Comparison of ENCODE assay signal across 1 cellular context in genomic region chr17:80454557-80455327, GRCh38.
A peak's percentile ranks its signal among the peaks of the same experiment; 100 is the strongest.
TF ChIP-seq lines count a peak whose summit lies in the region.

No MANE protein-coding gene starts in this region.

TF ChIP-seq in SK-N-SH, 30 proteins besides CTCF, POLR2A, EP300 and RAD21 (continued from another document):
- TF ChIP-seq POLR2AphosphoS5 (IDR thresholded peaks at IDR 0.05; ENCODE audit: low read depth, low read length) (peak; percentile 91), PBX3 (IDR thresholded peaks at IDR 0.05) (peak; percentile 4; the same call in 1 of the 2 replicates), FOXJ3 (CRISPR knock-in tag; IDR thresholded peaks at IDR 0.05) (0 out of 2 replicates have a peak, but pooled peaks have one; percentile 4), MAX (IDR thresholded peaks at IDR 0.05; ENCODE audit: low read depth) (peak; percentile 97), EZH2phosphoT487 (IDR thresholded peaks at IDR 0.05; ENCODE audit: borderline replicate concordance, low read depth) (no peak), GABPA (IDR thresholded peaks at IDR 0.05; ENCODE audit: low read depth) (peak; percentile 88), YY1 (IDR thresholded peaks at IDR 0.05; ENCODE audit: low read depth) (peak; percentile 11; the same call in 1 of the 2 replicates), MXI1 (IDR thresholded peaks at IDR 0.05; ENCODE audit: low read depth, low read length) (peak; percentile 89), JUND (IDR thresholded peaks at IDR 0.05) (no peak)
- TF ChIP-seq, protein P1, sequence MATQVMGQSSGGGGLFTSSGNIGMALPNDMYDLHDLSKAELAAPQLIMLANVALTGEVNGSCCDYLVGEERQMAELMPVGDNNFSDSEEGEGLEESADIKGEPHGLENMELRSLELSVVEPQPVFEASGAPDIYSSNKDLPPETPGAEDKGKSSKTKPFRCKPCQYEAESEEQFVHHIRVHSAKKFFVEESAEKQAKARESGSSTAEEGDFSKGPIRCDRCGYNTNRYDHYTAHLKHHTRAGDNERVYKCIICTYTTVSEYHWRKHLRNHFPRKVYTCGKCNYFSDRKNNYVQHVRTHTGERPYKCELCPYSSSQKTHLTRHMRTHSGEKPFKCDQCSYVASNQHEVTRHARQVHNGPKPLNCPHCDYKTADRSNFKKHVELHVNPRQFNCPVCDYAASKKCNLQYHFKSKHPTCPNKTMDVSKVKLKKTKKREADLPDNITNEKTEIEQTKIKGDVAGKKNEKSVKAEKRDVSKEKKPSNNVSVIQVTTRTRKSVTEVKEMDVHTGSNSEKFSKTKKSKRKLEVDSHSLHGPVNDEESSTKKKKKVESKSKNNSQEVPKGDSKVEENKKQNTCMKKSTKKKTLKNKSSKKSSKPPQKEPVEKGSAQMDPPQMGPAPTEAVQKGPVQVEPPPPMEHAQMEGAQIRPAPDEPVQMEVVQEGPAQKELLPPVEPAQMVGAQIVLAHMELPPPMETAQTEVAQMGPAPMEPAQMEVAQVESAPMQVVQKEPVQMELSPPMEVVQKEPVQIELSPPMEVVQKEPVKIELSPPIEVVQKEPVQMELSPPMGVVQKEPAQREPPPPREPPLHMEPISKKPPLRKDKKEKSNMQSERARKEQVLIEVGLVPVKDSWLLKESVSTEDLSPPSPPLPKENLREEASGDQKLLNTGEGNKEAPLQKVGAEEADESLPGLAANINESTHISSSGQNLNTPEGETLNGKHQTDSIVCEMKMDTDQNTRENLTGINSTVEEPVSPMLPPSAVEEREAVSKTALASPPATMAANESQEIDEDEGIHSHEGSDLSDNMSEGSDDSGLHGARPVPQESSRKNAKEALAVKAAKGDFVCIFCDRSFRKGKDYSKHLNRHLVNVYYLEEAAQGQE (IDR thresholded peaks at IDR 0.05; ENCODE audit: low read depth, low read length) = peak; percentile 67
